Comparison of ENCODE assay signal across 8 cellular contexts in the genomic region with DNA sequence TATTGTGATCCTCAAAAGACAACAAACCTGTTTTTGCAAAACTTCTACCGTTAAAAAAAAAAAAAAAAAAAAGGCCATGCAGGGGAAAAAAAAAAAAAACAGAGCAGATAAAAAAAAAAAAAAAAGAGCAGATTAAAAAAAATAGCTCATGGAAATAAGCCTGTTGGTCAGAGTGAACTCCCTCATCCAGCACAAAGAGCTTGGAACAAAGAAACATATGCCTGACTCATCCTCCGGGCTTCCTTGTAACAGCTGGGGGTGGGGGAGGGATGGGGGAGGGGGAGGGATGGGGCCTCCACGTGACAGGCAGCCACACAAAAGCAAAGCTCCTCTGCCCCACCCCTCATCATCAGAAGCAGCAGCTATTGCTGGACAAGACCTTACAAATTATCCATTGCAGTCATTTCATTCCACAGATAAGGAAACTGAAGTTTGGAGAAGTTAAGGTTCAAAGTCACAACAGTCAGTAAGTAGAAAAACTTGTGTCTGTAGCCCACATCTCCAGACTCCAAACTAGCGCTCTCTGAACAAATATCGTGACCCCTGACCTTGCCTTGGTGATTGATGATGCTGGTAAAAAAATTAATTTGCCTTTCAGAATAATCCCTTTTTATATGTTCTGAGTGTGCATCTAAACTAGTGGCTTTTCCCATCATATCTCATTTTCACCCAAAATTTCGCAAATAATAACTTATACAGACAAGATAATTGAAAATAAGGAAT. TPM values are rescaled to one million over a fixed set of nuclear protein-coding genes. Genes with fewer than 3 reads are reported as not detected.
DNase-seq lines count a peak whose midpoint lies in the region; ATAC-seq and TF ChIP-seq lines count a peak whose summit lies in the region.

No MANE protein-coding gene starts in this region.

- intact Hi-C loops in heart right ventricle (cut with DNase I): loop anchor here in 3 of 10 donors (1.0 to 5.0 kb wide), 3 partner anchors 25 to 313 kb away; partner anchors contain the start of genes PRXL2C (in 1 of the 3) and ZNF367 (in 1 of the 3)
- intact Hi-C loops in sigmoid colon (cut with DNase I): loop anchor here (5.0 kb wide), 1 partner anchor 313 kb away; the partner anchor contains the start of gene PRXL2C

- H3K27ac ChIP-seq in heart right ventricle (peak overlapping the region in 9 of 10 donors; percentile 35 to 69 (median 49)), sigmoid colon (peak overlapping the region; percentile 50 to 70 (median 58))

- peak overlapping the region; percentile 24 for H3K9ac ChIP-seq in adipocyte (ENCODE audit: low read length)

- WGBS in heart right ventricle, 2 donors: 39 to 51% methylated on average over 6 of the region's 6 CpGs
- WGBS in sigmoid colon, 2 donors: 43 to 50% methylated on average over 6 of the region's 6 CpGs

- peak; percentile 92 for DNase-seq in AG09309 (ENCODE audit: low read depth)
- DNase-seq in LoVo (ENCODE audit: low spot score): peak; percentile 75
- DNase-seq in adipocyte (ENCODE audit: low read depth): peak; percentile 82
- peak; percentile 23 to 59 for DNase-seq in heart right ventricle
- DNase-seq in sigmoid colon: peak; percentile 87

- TF ChIP-seq CTCF in AG09309 (IDR thresholded peaks at IDR 0.05; ENCODE audit: control insufficient read depth, insufficient read depth, low read depth, low read length, missing control alignments) (no peak), heart right ventricle (IDR thresholded peaks at IDR 0.05) (no peak), sigmoid colon (IDR thresholded peaks at IDR 0.05) (no peak)

- H3K4me1 ChIP-seq in adipocyte (ENCODE audit: control insufficient read depth, insufficient read depth, low read length) (peaks cover 19% of the 10 kb centered on the region), heart right ventricle (peaks cover 3 to 27% (median 17%) of the 10 kb centered on the region in 9 donors), sigmoid colon (peaks cover 0 to 33% (median 22%) of the 10 kb centered on the region in 4 donors)

- H3K27me3 ChIP-seq in adipocyte (replicated peaks; ENCODE audit: control insufficient read depth, insufficient read depth, low read length): no peaks in the 10 kb centered on the region
- H3K27me3 ChIP-seq in heart right ventricle: no peaks in the 10 kb centered on the region
- H3K27me3 ChIP-seq in sigmoid colon: no peaks in the 10 kb centered on the region

- H3K36me3 ChIP-seq in adipocyte (ENCODE audit: control insufficient read depth, insufficient read depth, low read length, severe bottlenecking): peaks cover 16% of the 10 kb centered on the region
- peaks cover 0 to 35% (median 12%) of the 10 kb centered on the region in 9 donors for H3K36me3 ChIP-seq in heart right ventricle
- peaks cover 0 to 13% (median 5%) of the 10 kb centered on the region in 4 donors for H3K36me3 ChIP-seq in sigmoid colon

- TF ChIP-seq POLR2A in sigmoid colon (IDR thresholded peaks at IDR 0.05): no peak

- H3K4me3 ChIP-seq in AG09309 (ENCODE audit: control insufficient read depth, low read depth, low read length): no peak overlapping the region
- H3K4me3 ChIP-seq in adipocyte (ENCODE audit: low read length): no peak overlapping the region
- no peak overlapping the region for H3K4me3 ChIP-seq in heart right ventricle
- H3K4me3 ChIP-seq in sigmoid colon: no peak overlapping the region

- peak; percentile 78 to 95 (median 92) for ATAC-seq in heart right ventricle
- no peak for ATAC-seq in HG03045 (IDR thresholded peaks at IDR 0.05; ENCODE audit: unreplicated experiment)
- ATAC-seq in HG02852 (IDR thresholded peaks at IDR 0.05; ENCODE audit: unreplicated experiment): no peak
- ATAC-seq in HG02623 (IDR thresholded peaks at IDR 0.05; ENCODE audit: unreplicated experiment): no peak

- TF ChIP-seq EP300 in sigmoid colon (IDR thresholded peaks at IDR 0.05): no peak

- H3K9me3 ChIP-seq in adipocyte (ENCODE audit: control insufficient read depth, low read length) (no peaks in the 10 kb centered on the region), heart right ventricle (peaks cover 0 to 7% (median 0%) of the 10 kb centered on the region in 11 donors), sigmoid colon (no peaks in the 10 kb centered on the region)

RNA-seq across cellular contexts. Expression of gene SLC35D2, which starts 38.9 kb away (rescaled TPM):
- total RNA-seq in heart right ventricle (10 to 100 TPM; 10.8 to 20.8 (median 13.2) TPM), sigmoid colon (10 to 100 TPM; 12.9 to 22.4 (median 16.4) TPM)
- polyA plus RNA-seq in heart right ventricle (10 to 100 TPM; 11.5 to 16.2 TPM), sigmoid colon (100 to 1,000 TPM in 1 of 3 donors, 10 to 100 TPM in 2; 45.5 to 118 (median 86.5) TPM)

RNA-seq across cellular contexts. Expression of gene HSD17B3, which starts 42.6 kb away (rescaled TPM):
- total RNA-seq in heart right ventricle (1 to 10 TPM in 6 of 10 donors, under 1 TPM in 4; 0.66 to 2.5 (median 1.2) TPM), sigmoid colon (1 to 10 TPM in 1 of 4 donors, under 1 TPM in 1, not detected in 2; 0.66 to 1.4 TPM)
- polyA plus RNA-seq in heart right ventricle (10 to 100 TPM in 1 of 2 donors, 1 to 10 TPM in 1; 1.0 to 12.2 TPM), sigmoid colon (1 to 10 TPM in 1 of 3 donors, not detected in 2; 1.0 TPM)

Comparison
In these comparisons a context has a peak if more than half of its experiments do, and no peak if none do; other contexts are left out.
1. DNase-seq: peak in every context shown above with its lines; median percentile 92 in AG09309; 87 in sigmoid colon; 82 in adipocyte; 75 in LoVo; 41 in heart right ventricle.
2. ATAC-seq: peak in heart right ventricle (8 of 8); none in HG03045 (single experiment), HG02852 (single experiment) and HG02623 (single experiment).